In the genomic region with DNA sequence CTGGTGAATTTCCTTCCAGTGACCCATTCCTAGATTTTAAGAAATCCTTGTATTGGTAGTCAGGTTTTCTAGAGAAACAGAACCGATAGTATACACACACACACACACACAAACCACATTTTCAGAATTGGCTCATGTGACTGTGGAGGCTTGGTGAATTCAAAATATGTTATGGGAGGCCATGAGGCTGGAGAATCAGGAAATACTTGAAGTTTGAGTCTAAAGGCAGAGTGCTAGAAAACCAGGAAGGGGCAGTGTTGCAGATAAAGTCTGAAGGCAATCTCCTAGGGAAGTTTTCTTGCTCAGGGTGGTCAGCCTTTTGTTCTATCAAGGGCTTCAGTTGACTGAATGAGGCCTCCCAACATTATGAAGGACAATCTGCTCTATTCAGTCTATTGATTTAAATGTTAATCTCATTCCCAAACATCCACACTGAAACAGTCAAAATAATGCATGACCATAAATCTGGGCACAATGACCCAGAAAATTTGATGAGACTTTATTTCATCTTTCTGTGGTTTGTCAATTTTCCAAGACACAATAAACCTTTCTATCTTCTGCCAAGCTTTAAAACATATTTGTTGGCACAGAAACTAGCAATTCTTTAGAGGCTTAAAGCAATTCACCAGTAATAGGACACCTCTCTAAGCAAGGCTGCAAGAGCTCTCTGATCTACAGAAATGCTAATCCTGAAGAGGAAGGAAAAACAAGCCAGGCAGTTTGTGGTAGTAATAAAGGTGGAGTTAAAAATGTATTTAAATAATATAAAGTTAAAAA, we compare ENCODE assay signal across 1 cellular context.
TF ChIP-seq lines count a peak whose summit lies in the region.

No MANE protein-coding gene starts in this region.

TF ChIP-seq in WTC11, 78 proteins besides CTCF, POLR2A, EP300 and RAD21 (continued from another document):
- TF ChIP-seq, protein P1, sequence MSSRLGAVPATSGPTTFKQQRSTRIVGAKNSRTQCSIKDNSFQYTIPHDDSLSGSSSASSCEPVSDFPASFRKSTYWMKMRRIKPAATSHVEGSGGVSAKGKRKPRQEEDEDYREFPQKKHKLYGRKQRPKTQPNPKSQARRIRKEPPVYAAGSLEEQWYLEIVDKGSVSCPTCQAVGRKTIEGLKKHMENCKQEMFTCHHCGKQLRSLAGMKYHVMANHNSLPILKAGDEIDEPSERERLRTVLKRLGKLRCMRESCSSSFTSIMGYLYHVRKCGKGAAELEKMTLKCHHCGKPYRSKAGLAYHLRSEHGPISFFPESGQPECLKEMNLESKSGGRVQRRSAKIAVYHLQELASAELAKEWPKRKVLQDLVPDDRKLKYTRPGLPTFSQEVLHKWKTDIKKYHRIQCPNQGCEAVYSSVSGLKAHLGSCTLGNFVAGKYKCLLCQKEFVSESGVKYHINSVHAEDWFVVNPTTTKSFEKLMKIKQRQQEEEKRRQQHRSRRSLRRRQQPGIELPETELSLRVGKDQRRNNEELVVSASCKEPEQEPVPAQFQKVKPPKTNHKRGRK (CRISPR knock-in tag; IDR thresholded peaks at IDR 0.05; ENCODE audit: borderline replicate concordance): no peak
- TF ChIP-seq, protein P2, sequence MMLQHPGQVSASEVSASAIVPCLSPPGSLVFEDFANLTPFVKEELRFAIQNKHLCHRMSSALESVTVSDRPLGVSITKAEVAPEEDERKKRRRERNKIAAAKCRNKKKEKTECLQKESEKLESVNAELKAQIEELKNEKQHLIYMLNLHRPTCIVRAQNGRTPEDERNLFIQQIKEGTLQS (CRISPR knock-in tag; conservative IDR thresholded peaks at IDR 0.05): no peak
- TF ChIP-seq MYBL2 (CRISPR knock-in tag; IDR thresholded peaks at IDR 0.05) (no peak), JUN (CRISPR knock-in tag; IDR thresholded peaks at IDR 0.05) (no peak), ZNF263 (CRISPR knock-in tag; IDR thresholded peaks at IDR 0.05; ENCODE audit: low read depth) (no peak)
- TF ChIP-seq, protein P3, sequence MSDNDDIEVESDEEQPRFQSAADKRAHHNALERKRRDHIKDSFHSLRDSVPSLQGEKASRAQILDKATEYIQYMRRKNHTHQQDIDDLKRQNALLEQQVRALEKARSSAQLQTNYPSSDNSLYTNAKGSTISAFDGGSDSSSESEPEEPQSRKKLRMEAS (CRISPR knock-in tag; IDR thresholded peaks at IDR 0.05): no peak
